ENCODE assay signal across 8 cellular contexts in the genomic region with DNA sequence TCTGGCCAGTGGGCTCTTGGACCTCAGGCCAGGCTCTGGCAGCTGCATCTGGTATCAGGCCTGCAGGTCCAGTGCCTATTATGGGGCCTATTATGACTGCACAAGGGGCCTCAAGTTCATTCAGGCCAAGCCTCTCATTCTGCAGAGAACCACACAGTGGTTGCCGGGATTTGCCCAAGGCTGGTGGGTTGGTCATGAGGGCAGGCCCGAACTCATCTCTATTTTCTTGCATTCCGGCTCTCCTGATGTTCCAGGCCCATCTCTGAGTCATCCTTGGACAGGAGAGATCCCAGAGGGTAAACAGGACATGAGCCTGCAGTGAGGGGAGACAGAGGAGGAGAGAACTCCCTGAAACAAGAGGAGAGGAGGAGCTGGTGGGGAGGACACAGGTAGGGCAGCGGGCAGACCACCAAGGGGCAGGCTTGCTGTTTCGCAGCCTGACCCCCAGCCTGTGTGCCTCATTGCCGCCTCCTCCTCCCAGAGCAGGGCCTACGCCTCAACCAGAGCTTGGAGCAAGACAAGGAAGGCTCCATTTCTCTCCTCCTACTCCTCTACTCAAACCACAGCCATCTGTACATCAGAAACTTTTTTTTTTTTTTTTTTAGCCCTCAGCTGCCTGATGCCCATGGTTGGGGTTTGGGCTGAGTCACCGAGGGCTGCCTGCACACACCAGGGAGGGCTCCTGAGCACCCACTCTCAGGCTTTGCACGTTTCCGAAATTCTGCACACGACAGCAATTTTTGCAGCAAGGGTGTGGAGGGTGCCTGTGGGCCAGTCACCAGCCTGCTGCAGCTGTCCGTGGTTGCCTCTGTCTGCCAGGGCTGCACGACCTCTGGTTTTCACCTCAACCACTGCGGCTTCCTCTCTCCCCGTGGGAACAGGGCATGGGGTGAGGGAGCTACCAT. TPM values are rescaled to one million over a fixed set of nuclear protein-coding genes. Genes with fewer than 3 reads are reported as not detected.
A peak's percentile ranks its signal among the peaks of the same experiment; 100 is the strongest.
DNase-seq lines count a peak whose midpoint lies in the region; ATAC-seq and FAIRE-seq lines count a peak whose summit lies in the region.

No MANE protein-coding gene starts in this region.

- FAIRE-seq in small intestine (lab: Jason Lieb, UNC) = no peak

- DNase-seq in CD4-positive, alpha-beta memory T cell = peak; percentile 63 to 85 (median 67)
- DNase-seq in MG63 (peak; percentile 61), lung microvascular endothelial cell (ENCODE audit: low read depth in 2 of 2) (peak; percentile 17 to 42), NCI-H2029 (lab: John Stamatoyannopoulos, UW) (no peak), small intestine (no peak)
- peak; percentile 46 for DNase-seq in activated T-helper 2 cell treated with anti-CD3 and anti-CD28 coated beads, Interferon-gamma antibody, Interleukin-2, Interleukin-4, amounts not matched to agents 10 μg/mL and 5 μg/mL and 100 μg/mL, durations not matched to agents 14 hours and 24 hours and 36 hours (ENCODE audit: low spot score)

- no peaks in the 10 kb centered on the region for H3K27me3 ChIP-seq in CD4-positive, alpha-beta memory T cell (ENCODE audit: insufficient read depth, low read length)
- H3K27me3 ChIP-seq in MG63 = no peaks in the 10 kb centered on the region
- H3K27me3 ChIP-seq in thymus (ENCODE audit: control insufficient read depth, insufficient read depth) = no peaks in the 10 kb centered on the region
- no peaks in the 10 kb centered on the region for H3K27me3 ChIP-seq in small intestine (ENCODE audit: control insufficient read depth in 2 of 2, insufficient read depth in 2 of 2, low read length in 2 of 2)

- WGBS in thymus = 34% methylated on average over 15 of the region's 15 CpGs
- 66 to 80% (median 71%) methylated on average over 14 to 15 of the region's 15 CpGs for WGBS in small intestine, 3 donors

- CTCF ChIA-PET in CD4-positive, alpha-beta memory T cell (lab: Charles Lee; ENCODE audit: partially characterized antibody) = interaction anchor here (0.9 to 12.6 kb wide), 11 partner anchors 8 to 265 kb away, joined by 3 to 149 read pairs (median 4); a partner anchor contains a TSS

- peak overlapping the region; percentile 72 to 92 (median 89) for H3K27ac Mint-ChIP-seq in CD4-positive, alpha-beta memory T cell
- H3K27ac Mint-ChIP-seq in activated T-helper 2 cell treated with anti-CD3 and anti-CD28 coated beads, Interferon-gamma antibody, Interleukin-2, Interleukin-4, amounts not matched to agents 10 μg/mL and 5 μg/mL and 100 μg/mL, durations not matched to agents 14 hours and 24 hours and 36 hours = no peak overlapping the region

- H3K4me1 Mint-ChIP-seq in CD4-positive, alpha-beta memory T cell = peaks cover 41 to 84% (median 63%) of the 10 kb centered on the region in 4 donors
- peaks cover 26% of the 10 kb centered on the region for H3K4me1 Mint-ChIP-seq in activated T-helper 2 cell treated with anti-CD3 and anti-CD28 coated beads, Interferon-gamma antibody, Interleukin-2, Interleukin-4, amounts not matched to agents 10 μg/mL and 5 μg/mL and 100 μg/mL, durations not matched to agents 14 hours and 24 hours and 36 hours (ENCODE audit: low read depth)

- H3K9me3 ChIP-seq in CD4-positive, alpha-beta memory T cell (ENCODE audit: control insufficient read depth in 1 of 2, low read length in 2 of 2) = no peaks in the 10 kb centered on the region
- H3K9me3 ChIP-seq in MG63 = no peaks in the 10 kb centered on the region
- H3K9me3 ChIP-seq in thymus (ENCODE audit: control insufficient read depth) = no peaks in the 10 kb centered on the region
- no peaks in the 10 kb centered on the region for H3K9me3 ChIP-seq in small intestine (ENCODE audit: control insufficient read depth, low read depth)

- no peaks in the 10 kb centered on the region for H3K36me3 ChIP-seq in CD4-positive, alpha-beta memory T cell (ENCODE audit: insufficient read depth, low read length)
- H3K36me3 ChIP-seq in MG63 (no peaks in the 10 kb centered on the region), thymus (ENCODE audit: control insufficient read depth, insufficient read depth) (no peaks in the 10 kb centered on the region), small intestine (ENCODE audit: control insufficient read depth in 2 of 2, insufficient read depth in 2 of 2, low read length in 2 of 2) (no peaks in the 10 kb centered on the region)

- peak overlapping the region; percentile 13 for H3K27ac ChIP-seq in CD4-positive, alpha-beta memory T cell (ENCODE audit: low read depth, low read length)
- peak overlapping the region; percentile 33 for H3K27ac ChIP-seq in thymus (ENCODE audit: low read depth)
- H3K27ac ChIP-seq in small intestine (ENCODE audit: low read depth in 1 of 2, low read length in 1 of 2) = no peak overlapping the region

- ATAC-seq in GM19395 (IDR thresholded peaks at IDR 0.05; ENCODE audit: unreplicated experiment) = no peak

- peaks cover 0 to 2% (median 0%) of the 10 kb centered on the region in 8 donors for H3K9me3 Mint-ChIP-seq in CD4-positive, alpha-beta memory T cell
- no peaks in the 10 kb centered on the region for H3K9me3 Mint-ChIP-seq in activated T-helper 2 cell treated with anti-CD3 and anti-CD28 coated beads, Interferon-gamma antibody, Interleukin-2, Interleukin-4, amounts not matched to agents 10 μg/mL and 5 μg/mL and 100 μg/mL, durations not matched to agents 14 hours and 24 hours and 36 hours

- H3K36me3 Mint-ChIP-seq in CD4-positive, alpha-beta memory T cell = no peaks in the 10 kb centered on the region
- no peaks in the 10 kb centered on the region for H3K36me3 Mint-ChIP-seq in activated T-helper 2 cell treated with anti-CD3 and anti-CD28 coated beads, Interferon-gamma antibody, Interleukin-2, Interleukin-4, amounts not matched to agents 10 μg/mL and 5 μg/mL and 100 μg/mL, durations not matched to agents 14 hours and 24 hours and 36 hours (ENCODE audit: low read depth)

- POLR2A ChIA-PET in CD4-positive, alpha-beta memory T cell (lab: Charles Lee; ENCODE audit: partially characterized antibody) = interaction anchor here (0.7 to 8.7 kb wide), 17 partner anchors 8 to 238 kb away, joined by 3 to 99 read pairs (median 6); a partner anchor contains a TSS

- H3K4me1 ChIP-seq in CD4-positive, alpha-beta memory T cell (ENCODE audit: insufficient read depth, low read length) = peaks cover 72% of the 10 kb centered on the region
- H3K4me1 ChIP-seq in thymus (ENCODE audit: control insufficient read depth, insufficient read depth, low read length) = peaks cover 15% of the 10 kb centered on the region
- H3K4me1 ChIP-seq in small intestine (ENCODE audit: control insufficient read depth in 2 of 2, insufficient read depth in 1 of 2, low read depth in 1 of 2, low read length in 1 of 2) = no peaks in the 10 kb centered on the region

- H3K27me3 Mint-ChIP-seq in CD4-positive, alpha-beta memory T cell = no peaks in the 10 kb centered on the region
- peaks cover 2% of the 10 kb centered on the region for H3K27me3 Mint-ChIP-seq in activated T-helper 2 cell treated with anti-CD3 and anti-CD28 coated beads, Interferon-gamma antibody, Interleukin-2, Interleukin-4, amounts not matched to agents 10 μg/mL and 5 μg/mL and 100 μg/mL, durations not matched to agents 14 hours and 24 hours and 36 hours (ENCODE audit: low read depth)

- peak overlapping the region in 1 of 2 donors; percentile 5 for H3K4me3 ChIP-seq in CD4-positive, alpha-beta memory T cell (ENCODE audit: low read length in 2 of 2)
- no peak overlapping the region for H3K4me3 ChIP-seq in MG63
- H3K4me3 ChIP-seq in thymus (ENCODE audit: low read length) = no peak overlapping the region
- H3K4me3 ChIP-seq in small intestine (ENCODE audit: low read depth in 1 of 2, low read length in 2 of 2) = no peak overlapping the region

- H3K4me3 Mint-ChIP-seq in CD4-positive, alpha-beta memory T cell = peak overlapping the region; percentile 46 to 83 (median 71)
- no peak overlapping the region for H3K4me3 Mint-ChIP-seq in activated T-helper 2 cell treated with anti-CD3 and anti-CD28 coated beads, Interferon-gamma antibody, Interleukin-2, Interleukin-4, amounts not matched to agents 10 μg/mL and 5 μg/mL and 100 μg/mL, durations not matched to agents 14 hours and 24 hours and 36 hours (ENCODE audit: low read depth)

- intact Hi-C loops in CD4-positive, alpha-beta memory T cell (cut with micrococcal nuclease) = loop anchor here (2.0 to 5.0 kb wide), 2 partner anchors 55 to 80 kb away; no protein-coding TSS in a partner anchor
- intact Hi-C loops in activated T-helper 2 cell treated with anti-CD3 and anti-CD28 coated beads, Interferon-gamma antibody, Interleukin-2, Interleukin-4, amounts not matched to agents 10 μg/mL and 5 μg/mL and 100 μg/mL, durations not matched to agents 14 hours and 24 hours and 36 hours (cut with micrococcal nuclease) = loop anchor here (5.0 kb wide), 1 partner anchor 55 kb away; no protein-coding TSS in a partner anchor

RNA-seq across cellular contexts. Expression of a gene that starts 12.7 kb away (rescaled TPM):
- total RNA-seq in CD4-positive, alpha-beta memory T cell = not detected
- polyA plus RNA-seq in CD4-positive, alpha-beta memory T cell = not detected
- total RNA-seq in MG63 (2014; rRNA removed; shearing (Covaris generic); ENCODE audit: low replicate concordance) = not detected in 2 replicates
- not detected in 2 replicates for total RNA-seq in activated T-helper 2 cell treated with anti-CD3 and anti-CD28 coated beads, Interferon-gamma antibody, Interleukin-2, Interleukin-4, amounts not matched to agents 10 μg/mL and 5 μg/mL and 100 μg/mL, durations not matched to agents 14 hours and 24 hours and 36 hours
- not detected in 2 replicates for total RNA-seq in lung microvascular endothelial cell
- polyA plus RNA-seq in thymus (0.39 TPM), small intestine (10 to 100 TPM; 14.6 to 88.6 (median 64.0) TPM)

Comparison
In these comparisons a context has a peak if more than half of its experiments do, and no peak if none do; other contexts are left out.
1. DNase-seq: peak in CD4-positive, alpha-beta memory T cell (5 of 5), MG63 (single experiment), activated T-helper 2 cell treated with anti-CD3 and anti-CD28 coated beads, Interferon-gamma antibody, Interleukin-2, Interleukin-4, amounts not matched to agents 10 μg/mL and 5 μg/mL and 100 μg/mL, durations not matched to agents 14 hours and 24 hours and 36 hours (single experiment) and lung microvascular endothelial cell (2 of 2); none in NCI-H2029 (single experiment) and small intestine (single experiment).
2. H3K27ac ChIP-seq: peak in CD4-positive, alpha-beta memory T cell (single experiment) and thymus (single experiment); none in small intestine (0 of 2).